1 cellular context compared by ENCODE assay signal in the genomic region with DNA sequence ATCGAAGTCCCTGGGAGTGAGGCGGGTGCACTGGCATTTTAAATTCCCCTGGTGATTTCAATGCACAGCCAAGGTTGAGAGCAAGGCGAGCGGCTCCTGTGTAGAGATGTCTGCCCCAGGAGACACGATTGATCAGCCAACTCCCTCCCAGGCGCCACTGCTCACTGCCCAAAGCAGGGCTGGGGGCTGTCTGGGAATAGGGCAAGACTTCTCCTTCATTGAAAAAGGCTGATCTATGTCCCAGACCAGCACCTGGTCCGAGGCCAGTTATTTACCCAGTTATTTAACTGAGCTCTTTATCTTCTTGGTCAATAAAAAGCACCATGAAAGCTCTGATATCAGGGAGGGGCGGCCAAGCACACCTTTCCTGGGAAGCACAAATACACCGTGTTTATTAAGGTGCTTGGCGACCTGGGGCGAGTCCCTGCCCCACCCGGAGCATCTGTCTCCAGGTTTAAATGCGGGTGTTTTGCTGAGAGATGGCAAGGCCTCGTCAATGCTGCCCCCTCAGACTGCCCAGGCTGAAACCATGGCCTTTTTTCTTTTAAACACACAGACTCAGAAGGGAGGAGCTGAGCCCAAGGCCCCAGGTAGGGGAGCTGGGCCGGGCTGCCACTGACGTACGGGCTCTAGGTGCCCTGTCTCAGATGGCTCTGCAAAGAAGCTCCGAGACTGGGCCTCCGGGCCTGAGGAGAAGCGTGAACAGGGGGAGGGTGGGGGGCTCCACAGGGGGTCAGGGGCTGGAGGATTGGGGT.
TF ChIP-seq lines count a peak whose summit lies in the region.

No MANE protein-coding gene starts in this region.

TF ChIP-seq in HepG2, 621 proteins besides CTCF, POLR2A, EP300 and RAD21 (continued from another document and continues in another):
- TF ChIP-seq, protein P1, sequence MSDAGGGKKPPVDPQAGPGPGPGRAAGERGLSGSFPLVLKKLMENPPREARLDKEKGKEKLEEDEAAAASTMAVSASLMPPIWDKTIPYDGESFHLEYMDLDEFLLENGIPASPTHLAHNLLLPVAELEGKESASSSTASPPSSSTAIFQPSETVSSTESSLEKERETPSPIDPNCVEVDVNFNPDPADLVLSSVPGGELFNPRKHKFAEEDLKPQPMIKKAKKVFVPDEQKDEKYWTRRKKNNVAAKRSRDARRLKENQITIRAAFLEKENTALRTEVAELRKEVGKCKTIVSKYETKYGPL (CRISPR knock-in tag; IDR thresholded peaks at IDR 0.05), result no peak
- TF ChIP-seq ZNF564 (CRISPR knock-in tag; IDR thresholded peaks at IDR 0.05), result no peak
- TF ChIP-seq ATF7 (IDR thresholded peaks at IDR 0.05), result no peak
- no peak for TF ChIP-seq ATF7 (CRISPR knock-in tag; IDR thresholded peaks at IDR 0.05)
- no peak for TF ChIP-seq HNRNPLL (IDR thresholded peaks at IDR 0.05; ENCODE audit: low read depth, low read length, poor library complexity, severe bottlenecking)
- peak; percentile 31; the same call in 1 of the 2 replicates for TF ChIP-seq FOXA3 (CRISPR knock-in tag; IDR thresholded peaks at IDR 0.05)
- TF ChIP-seq, protein P2, sequence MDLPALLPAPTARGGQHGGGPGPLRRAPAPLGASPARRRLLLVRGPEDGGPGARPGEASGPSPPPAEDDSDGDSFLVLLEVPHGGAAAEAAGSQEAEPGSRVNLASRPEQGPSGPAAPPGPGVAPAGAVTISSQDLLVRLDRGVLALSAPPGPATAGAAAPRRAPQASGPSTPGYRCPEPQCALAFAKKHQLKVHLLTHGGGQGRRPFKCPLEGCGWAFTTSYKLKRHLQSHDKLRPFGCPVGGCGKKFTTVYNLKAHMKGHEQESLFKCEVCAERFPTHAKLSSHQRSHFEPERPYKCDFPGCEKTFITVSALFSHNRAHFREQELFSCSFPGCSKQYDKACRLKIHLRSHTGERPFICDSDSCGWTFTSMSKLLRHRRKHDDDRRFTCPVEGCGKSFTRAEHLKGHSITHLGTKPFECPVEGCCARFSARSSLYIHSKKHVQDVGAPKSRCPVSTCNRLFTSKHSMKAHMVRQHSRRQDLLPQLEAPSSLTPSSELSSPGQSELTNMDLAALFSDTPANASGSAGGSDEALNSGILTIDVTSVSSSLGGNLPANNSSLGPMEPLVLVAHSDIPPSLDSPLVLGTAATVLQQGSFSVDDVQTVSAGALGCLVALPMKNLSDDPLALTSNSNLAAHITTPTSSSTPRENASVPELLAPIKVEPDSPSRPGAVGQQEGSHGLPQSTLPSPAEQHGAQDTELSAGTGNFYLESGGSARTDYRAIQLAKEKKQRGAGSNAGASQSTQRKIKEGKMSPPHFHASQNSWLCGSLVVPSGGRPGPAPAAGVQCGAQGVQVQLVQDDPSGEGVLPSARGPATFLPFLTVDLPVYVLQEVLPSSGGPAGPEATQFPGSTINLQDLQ (CRISPR knock-in tag; IDR thresholded peaks at IDR 0.05), result no peak
- TF ChIP-seq HOXA9 (CRISPR knock-in tag; IDR thresholded peaks at IDR 0.05; ENCODE audit: borderline replicate concordance), result no peak
- TF ChIP-seq, protein P3, sequence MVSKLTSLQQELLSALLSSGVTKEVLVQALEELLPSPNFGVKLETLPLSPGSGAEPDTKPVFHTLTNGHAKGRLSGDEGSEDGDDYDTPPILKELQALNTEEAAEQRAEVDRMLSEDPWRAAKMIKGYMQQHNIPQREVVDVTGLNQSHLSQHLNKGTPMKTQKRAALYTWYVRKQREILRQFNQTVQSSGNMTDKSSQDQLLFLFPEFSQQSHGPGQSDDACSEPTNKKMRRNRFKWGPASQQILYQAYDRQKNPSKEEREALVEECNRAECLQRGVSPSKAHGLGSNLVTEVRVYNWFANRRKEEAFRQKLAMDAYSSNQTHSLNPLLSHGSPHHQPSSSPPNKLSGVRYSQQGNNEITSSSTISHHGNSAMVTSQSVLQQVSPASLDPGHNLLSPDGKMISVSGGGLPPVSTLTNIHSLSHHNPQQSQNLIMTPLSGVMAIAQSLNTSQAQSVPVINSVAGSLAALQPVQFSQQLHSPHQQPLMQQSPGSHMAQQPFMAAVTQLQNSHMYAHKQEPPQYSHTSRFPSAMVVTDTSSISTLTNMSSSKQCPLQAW (CRISPR knock-in tag; IDR thresholded peaks at IDR 0.05), result 0 out of 2 replicates have a peak, but pooled peaks have one; percentile 28
- TF ChIP-seq, protein P4, sequence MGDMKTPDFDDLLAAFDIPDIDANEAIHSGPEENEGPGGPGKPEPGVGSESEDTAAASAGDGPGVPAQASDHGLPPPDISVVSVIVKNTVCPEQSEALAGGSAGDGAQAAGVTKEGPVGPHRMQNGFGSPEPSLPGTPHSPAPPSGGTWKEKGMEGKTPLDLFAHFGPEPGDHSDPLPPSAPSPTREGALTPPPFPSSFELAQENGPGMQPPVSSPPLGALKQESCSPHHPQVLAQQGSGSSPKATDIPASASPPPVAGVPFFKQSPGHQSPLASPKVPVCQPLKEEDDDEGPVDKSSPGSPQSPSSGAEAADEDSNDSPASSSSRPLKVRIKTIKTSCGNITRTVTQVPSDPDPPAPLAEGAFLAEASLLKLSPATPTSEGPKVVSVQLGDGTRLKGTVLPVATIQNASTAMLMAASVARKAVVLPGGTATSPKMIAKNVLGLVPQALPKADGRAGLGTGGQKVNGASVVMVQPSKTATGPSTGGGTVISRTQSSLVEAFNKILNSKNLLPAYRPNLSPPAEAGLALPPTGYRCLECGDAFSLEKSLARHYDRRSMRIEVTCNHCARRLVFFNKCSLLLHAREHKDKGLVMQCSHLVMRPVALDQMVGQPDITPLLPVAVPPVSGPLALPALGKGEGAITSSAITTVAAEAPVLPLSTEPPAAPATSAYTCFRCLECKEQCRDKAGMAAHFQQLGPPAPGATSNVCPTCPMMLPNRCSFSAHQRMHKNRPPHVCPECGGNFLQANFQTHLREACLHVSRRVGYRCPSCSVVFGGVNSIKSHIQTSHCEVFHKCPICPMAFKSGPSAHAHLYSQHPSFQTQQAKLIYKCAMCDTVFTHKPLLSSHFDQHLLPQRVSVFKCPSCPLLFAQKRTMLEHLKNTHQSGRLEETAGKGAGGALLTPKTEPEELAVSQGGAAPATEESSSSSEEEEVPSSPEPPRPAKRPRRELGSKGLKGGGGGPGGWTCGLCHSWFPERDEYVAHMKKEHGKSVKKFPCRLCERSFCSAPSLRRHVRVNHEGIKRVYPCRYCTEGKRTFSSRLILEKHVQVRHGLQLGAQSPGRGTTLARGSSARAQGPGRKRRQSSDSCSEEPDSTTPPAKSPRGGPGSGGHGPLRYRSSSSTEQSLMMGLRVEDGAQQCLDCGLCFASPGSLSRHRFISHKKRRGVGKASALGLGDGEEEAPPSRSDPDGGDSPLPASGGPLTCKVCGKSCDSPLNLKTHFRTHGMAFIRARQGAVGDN (CRISPR knock-in tag; IDR thresholded peaks at IDR 0.05), result no peak
- TF ChIP-seq, protein P5, sequence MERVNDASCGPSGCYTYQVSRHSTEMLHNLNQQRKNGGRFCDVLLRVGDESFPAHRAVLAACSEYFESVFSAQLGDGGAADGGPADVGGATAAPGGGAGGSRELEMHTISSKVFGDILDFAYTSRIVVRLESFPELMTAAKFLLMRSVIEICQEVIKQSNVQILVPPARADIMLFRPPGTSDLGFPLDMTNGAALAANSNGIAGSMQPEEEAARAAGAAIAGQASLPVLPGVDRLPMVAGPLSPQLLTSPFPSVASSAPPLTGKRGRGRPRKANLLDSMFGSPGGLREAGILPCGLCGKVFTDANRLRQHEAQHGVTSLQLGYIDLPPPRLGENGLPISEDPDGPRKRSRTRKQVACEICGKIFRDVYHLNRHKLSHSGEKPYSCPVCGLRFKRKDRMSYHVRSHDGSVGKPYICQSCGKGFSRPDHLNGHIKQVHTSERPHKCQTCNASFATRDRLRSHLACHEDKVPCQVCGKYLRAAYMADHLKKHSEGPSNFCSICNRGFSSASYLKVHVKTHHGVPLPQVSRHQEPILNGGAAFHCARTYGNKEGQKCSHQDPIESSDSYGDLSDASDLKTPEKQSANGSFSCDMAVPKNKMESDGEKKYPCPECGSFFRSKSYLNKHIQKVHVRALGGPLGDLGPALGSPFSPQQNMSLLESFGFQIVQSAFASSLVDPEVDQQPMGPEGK (CRISPR knock-in tag; IDR thresholded peaks at IDR 0.05), result peak; percentile 51; the same call in 1 of the 2 replicates
- TF ChIP-seq, protein P6, sequence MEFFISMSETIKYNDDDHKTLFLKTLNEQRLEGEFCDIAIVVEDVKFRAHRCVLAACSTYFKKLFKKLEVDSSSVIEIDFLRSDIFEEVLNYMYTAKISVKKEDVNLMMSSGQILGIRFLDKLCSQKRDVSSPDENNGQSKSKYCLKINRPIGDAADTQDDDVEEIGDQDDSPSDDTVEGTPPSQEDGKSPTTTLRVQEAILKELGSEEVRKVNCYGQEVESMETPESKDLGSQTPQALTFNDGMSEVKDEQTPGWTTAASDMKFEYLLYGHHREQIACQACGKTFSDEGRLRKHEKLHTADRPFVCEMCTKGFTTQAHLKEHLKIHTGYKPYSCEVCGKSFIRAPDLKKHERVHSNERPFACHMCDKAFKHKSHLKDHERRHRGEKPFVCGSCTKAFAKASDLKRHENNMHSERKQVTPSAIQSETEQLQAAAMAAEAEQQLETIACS (CRISPR knock-in tag; IDR thresholded peaks at IDR 0.05), result no peak
- TF ChIP-seq ZNF615 (CRISPR knock-in tag; IDR thresholded peaks at IDR 0.05; ENCODE audit: borderline replicate concordance), result no peak
- TF ChIP-seq HIVEP1 (CRISPR knock-in tag; IDR thresholded peaks at IDR 0.05), result no peak
- no peak for TF ChIP-seq YY1 (IDR thresholded peaks at IDR 0.05; ENCODE audit: insufficient read depth, insufficient replicate concordance, low read depth, low read length)
- TF ChIP-seq TCF7L2 (IDR thresholded peaks at IDR 0.05; ENCODE audit: low read depth, low read length), result no peak
- TF ChIP-seq MEF2D (CRISPR knock-in tag; IDR thresholded peaks at IDR 0.05), result no peak
- TF ChIP-seq SP5 (CRISPR knock-in tag; IDR thresholded peaks at IDR 0.05; ENCODE audit: borderline replicate concordance, low read depth), result 0 out of 2 replicates have a peak, but pooled peaks have one; percentile 11
- TF ChIP-seq ZNF34 (CRISPR knock-in tag; IDR thresholded peaks at IDR 0.05; ENCODE audit: borderline replicate concordance), result no peak
- TF ChIP-seq, protein P7, sequence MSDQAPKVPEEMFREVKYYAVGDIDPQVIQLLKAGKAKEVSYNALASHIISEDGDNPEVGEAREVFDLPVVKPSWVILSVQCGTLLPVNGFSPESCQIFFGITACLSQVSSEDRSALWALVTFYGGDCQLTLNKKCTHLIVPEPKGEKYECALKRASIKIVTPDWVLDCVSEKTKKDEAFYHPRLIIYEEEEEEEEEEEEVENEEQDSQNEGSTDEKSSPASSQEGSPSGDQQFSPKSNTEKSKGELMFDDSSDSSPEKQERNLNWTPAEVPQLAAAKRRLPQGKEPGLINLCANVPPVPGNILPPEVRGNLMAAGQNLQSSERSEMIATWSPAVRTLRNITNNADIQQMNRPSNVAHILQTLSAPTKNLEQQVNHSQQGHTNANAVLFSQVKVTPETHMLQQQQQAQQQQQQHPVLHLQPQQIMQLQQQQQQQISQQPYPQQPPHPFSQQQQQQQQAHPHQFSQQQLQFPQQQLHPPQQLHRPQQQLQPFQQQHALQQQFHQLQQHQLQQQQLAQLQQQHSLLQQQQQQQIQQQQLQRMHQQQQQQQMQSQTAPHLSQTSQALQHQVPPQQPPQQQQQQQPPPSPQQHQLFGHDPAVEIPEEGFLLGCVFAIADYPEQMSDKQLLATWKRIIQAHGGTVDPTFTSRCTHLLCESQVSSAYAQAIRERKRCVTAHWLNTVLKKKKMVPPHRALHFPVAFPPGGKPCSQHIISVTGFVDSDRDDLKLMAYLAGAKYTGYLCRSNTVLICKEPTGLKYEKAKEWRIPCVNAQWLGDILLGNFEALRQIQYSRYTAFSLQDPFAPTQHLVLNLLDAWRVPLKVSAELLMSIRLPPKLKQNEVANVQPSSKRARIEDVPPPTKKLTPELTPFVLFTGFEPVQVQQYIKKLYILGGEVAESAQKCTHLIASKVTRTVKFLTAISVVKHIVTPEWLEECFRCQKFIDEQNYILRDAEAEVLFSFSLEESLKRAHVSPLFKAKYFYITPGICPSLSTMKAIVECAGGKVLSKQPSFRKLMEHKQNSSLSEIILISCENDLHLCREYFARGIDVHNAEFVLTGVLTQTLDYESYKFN (CRISPR knock-in tag; conservative IDR thresholded peaks at IDR 0.05), result no peak
- TF ChIP-seq PTBP1 (IDR thresholded peaks at IDR 0.05; ENCODE audit: low read depth, low read length, poor library complexity, severe bottlenecking), result no peak
- TF ChIP-seq, protein P8, sequence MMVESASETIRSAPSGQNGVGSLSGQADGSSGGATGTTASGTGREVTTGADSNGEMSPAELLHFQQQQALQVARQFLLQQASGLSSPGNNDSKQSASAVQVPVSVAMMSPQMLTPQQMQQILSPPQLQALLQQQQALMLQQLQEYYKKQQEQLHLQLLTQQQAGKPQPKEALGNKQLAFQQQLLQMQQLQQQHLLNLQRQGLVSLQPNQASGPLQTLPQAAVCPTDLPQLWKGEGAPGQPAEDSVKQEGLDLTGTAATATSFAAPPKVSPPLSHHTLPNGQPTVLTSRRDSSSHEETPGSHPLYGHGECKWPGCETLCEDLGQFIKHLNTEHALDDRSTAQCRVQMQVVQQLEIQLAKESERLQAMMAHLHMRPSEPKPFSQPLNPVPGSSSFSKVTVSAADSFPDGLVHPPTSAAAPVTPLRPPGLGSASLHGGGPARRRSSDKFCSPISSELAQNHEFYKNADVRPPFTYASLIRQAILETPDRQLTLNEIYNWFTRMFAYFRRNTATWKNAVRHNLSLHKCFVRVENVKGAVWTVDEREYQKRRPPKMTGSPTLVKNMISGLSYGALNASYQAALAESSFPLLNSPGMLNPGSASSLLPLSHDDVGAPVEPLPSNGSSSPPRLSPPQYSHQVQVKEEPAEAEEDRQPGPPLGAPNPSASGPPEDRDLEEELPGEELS (CRISPR knock-in tag; IDR thresholded peaks at IDR 0.05), result 0 out of 2 replicates have a peak, but pooled peaks have one; percentile 26
- TF ChIP-seq, protein P9, sequence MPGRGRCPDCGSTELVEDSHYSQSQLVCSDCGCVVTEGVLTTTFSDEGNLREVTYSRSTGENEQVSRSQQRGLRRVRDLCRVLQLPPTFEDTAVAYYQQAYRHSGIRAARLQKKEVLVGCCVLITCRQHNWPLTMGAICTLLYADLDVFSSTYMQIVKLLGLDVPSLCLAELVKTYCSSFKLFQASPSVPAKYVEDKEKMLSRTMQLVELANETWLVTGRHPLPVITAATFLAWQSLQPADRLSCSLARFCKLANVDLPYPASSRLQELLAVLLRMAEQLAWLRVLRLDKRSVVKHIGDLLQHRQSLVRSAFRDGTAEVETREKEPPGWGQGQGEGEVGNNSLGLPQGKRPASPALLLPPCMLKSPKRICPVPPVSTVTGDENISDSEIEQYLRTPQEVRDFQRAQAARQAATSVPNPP (CRISPR knock-in tag; IDR thresholded peaks at IDR 0.05), result 0 out of 2 replicates have a peak, but pooled peaks have one; percentile 32
- no peak for TF ChIP-seq ARNTL (CRISPR knock-in tag; IDR thresholded peaks at IDR 0.05)
- TF ChIP-seq, protein P10, sequence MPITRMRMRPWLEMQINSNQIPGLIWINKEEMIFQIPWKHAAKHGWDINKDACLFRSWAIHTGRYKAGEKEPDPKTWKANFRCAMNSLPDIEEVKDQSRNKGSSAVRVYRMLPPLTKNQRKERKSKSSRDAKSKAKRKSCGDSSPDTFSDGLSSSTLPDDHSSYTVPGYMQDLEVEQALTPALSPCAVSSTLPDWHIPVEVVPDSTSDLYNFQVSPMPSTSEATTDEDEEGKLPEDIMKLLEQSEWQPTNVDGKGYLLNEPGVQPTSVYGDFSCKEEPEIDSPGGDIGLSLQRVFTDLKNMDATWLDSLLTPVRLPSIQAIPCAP (CRISPR knock-in tag; IDR thresholded peaks at IDR 0.05; ENCODE audit: low read depth), result no peak
- TF ChIP-seq, protein P11, sequence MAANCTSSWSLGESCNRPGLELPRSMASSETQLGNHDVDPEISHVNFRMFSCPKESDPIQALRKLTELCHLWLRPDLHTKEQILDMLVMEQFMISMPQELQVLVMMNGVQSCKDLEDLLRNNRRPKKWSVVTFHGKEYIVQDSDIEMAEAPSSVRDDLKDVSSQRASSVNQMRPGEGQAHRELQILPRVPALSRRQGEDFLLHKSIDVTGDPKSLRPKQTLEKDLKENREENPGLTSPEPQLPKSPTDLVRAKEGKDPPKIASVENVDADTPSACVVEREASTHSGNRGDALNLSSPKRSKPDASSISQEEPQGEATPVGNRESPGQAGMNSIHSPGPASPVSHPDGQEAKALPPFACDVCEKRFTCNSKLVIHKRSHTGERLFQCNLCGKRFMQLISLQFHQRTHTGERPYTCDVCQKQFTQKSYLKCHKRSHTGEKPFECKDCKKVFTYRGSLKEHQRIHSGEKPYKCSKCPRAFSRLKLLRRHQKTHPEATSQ (CRISPR knock-in tag; IDR thresholded peaks at IDR 0.05; ENCODE audit: borderline replicate concordance), result no peak
- no peak for TF ChIP-seq HMG20B (CRISPR knock-in tag; conservative IDR thresholded peaks at IDR 0.05)
